In the genomic region with DNA sequence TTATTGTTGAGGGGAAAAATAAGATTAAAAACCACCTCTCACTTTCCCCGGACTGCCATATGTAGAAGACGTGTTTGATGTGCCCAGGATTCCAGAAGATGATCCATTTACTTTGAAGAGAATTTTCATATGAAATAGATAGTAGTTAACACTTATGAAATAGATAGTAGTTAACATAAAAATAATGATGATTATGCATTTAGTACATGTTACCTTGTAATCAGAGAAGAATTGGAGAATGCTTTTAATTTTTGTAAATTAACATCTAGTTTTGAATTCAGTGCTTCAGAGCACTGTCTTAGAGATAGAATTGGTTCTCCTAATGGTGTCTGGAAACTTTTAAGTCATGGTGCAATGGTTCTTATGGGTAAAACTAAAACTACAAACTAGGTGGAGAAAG, we compare ENCODE assay signal across 19 cellular contexts. TPM values are rescaled to one million over a fixed set of nuclear protein-coding genes. Genes with fewer than 3 reads are reported as not detected.
DNase-seq lines count a peak whose midpoint lies in the region; ATAC-seq, FAIRE-seq and TF ChIP-seq lines count a peak whose summit lies in the region.
"Had no signal": no experiment of that assay in that cellular context is flagged by ENCODE, and none has a peak within 500 bp of the region (broad histone marks: within the 10 kb centered on the region; RNA-seq: fewer than 3 reads in every experiment).

No MANE protein-coding gene starts in this region.

- H3K27me3 ChIP-seq in dorsolateral prefrontal cortex, result no peaks in the 10 kb centered on the region
- no peaks in the 10 kb centered on the region for H3K27me3 ChIP-seq in H9 (ENCODE audit: insufficient read depth, low read length)

- no peaks in the 10 kb centered on the region for H3K79me1 ChIP-seq in H9 (ENCODE audit: insufficient read depth, low read depth, low read length, poor library complexity, severe bottlenecking)

- H2AK5ac ChIP-seq in H9 (ENCODE audit: insufficient read length, low read length), result no peak overlapping the region

- H3K4me1 ChIP-seq in A549 (no peaks in the 10 kb centered on the region), H9 (ENCODE audit: insufficient read depth, low read length) (no peaks in the 10 kb centered on the region)
- H3K4me1 ChIP-seq: HAP-1 had no signal

- no peak for TF ChIP-seq EP300 in A549 (IDR thresholded peaks at IDR 0.05)

- H2AFZ ChIP-seq in H9 (ENCODE audit: low read length), result no peak overlapping the region

- no peaks in the 10 kb centered on the region for H3K79me2 ChIP-seq in H9 (ENCODE audit: insufficient read depth, low read length)

- H3K4me1 Mint-ChIP-seq in H9, result no peaks in the 10 kb centered on the region

- no peak overlapping the region for H2BK20ac ChIP-seq in H9 (ENCODE audit: low read depth, low read length, poor library complexity, severe bottlenecking)

- DNase-seq in A549 (ENCODE audit: low read depth in 1 of 2, low spot score in 1 of 2) (no peak), dorsolateral prefrontal cortex (no peak), H9 (no peak)
- DNase-seq: ACHN; CD4-positive, alpha-beta T cell; DMS153; DMS79; GDM1; KG1 had no signal

- no peak overlapping the region for H4K8ac ChIP-seq in H9 (replicated peaks; ENCODE audit: insufficient read length, low read depth, low read length)

- no peak for FAIRE-seq in A549 (lab: Jason Lieb, UNC)
- FAIRE-seq: GM12892, GM18507, H1 had no signal

- no peak overlapping the region for H3K23ac ChIP-seq in H9 (ENCODE audit: insufficient read length, low read depth, low read length)

- H4K91ac ChIP-seq in H9 (ENCODE audit: insufficient read length, low read depth, low read length), result no peak overlapping the region

- no peak overlapping the region for H2BK12ac ChIP-seq in H9 (ENCODE audit: insufficient read length, low read depth, low read length)

- H2BK5ac ChIP-seq in H9 (ENCODE audit: insufficient read length, low read length), result no peak overlapping the region

- H3K36me3 Mint-ChIP-seq in H9 (ENCODE audit: insufficient read depth in 1 of 3, low read depth in 3 of 3), result peaks cover 27 to 69% (median 55%) of the 10 kb centered on the region in 3 experiments; a peak in 6 of 7 replicates

- no peak for TF ChIP-seq POLR2A in A549 (IDR thresholded peaks at IDR 0.05; ENCODE audit: low read length)

- H3K9me3 ChIP-seq in A549 (no peaks in the 10 kb centered on the region), H9 (ENCODE audit: control insufficient read depth, low read depth, low read length) (no peaks in the 10 kb centered on the region)
- H3K9me3 ChIP-seq: HAP-1 had no signal

- H3K27me3 Mint-ChIP-seq in H9 (ENCODE audit: low read depth), result no peaks in the 10 kb centered on the region
- H3K27me3 Mint-ChIP-seq: CD4-positive, alpha-beta T cell; IgD-negative memory B cell had no signal

- H3K18ac ChIP-seq in H9 (ENCODE audit: insufficient read length, low read depth, low read length), result no peak overlapping the region

- H3K9me3 Mint-ChIP-seq in H9, result no peaks in the 10 kb centered on the region
- H3K9me3 Mint-ChIP-seq: CD4-positive, alpha-beta T cell; IgD-negative memory B cell had no signal

- no peak overlapping the region for H3K14ac ChIP-seq in H9 (ENCODE audit: insufficient read depth, low read length)

- H4K5ac ChIP-seq in H9 (ENCODE audit: insufficient read length, low read depth, low read length), result no peak overlapping the region

- no peak overlapping the region for H3K4me3 ChIP-seq in A549
- no peak overlapping the region for H3K4me3 ChIP-seq in dorsolateral prefrontal cortex
- H3K4me3 ChIP-seq: HAP-1 had no signal

- POLR2A ChIA-PET in A549 (lab: Yijun Ruan, JAX), result no interaction called here

- H3K4me2 ChIP-seq in A549, result no peak overlapping the region
- H3K4me2 ChIP-seq in H9 (ENCODE audit: insufficient read depth, insufficient read length, low read length), result no peak overlapping the region

- ATAC-seq in A549 (no peak), GM18909 (IDR thresholded peaks at IDR 0.05; ENCODE audit: poor library complexity, unreplicated experiment) (no peak)

- TF ChIP-seq CTCF in A549 (IDR thresholded peaks at IDR 0.05) (no peak), dorsolateral prefrontal cortex (IDR thresholded peaks at IDR 0.05 in 54 of 56, conservative IDR thresholded peaks at IDR 0.05 in 2 of 56; ENCODE audit: low read depth in 1 of 56, partially characterized antibody in 56 of 56) (no peak), H9 (conservative IDR thresholded peaks at IDR 0.05) (no peak)

- H3K4ac ChIP-seq in H9 (ENCODE audit: low read depth, low read length), result no peak overlapping the region

- H3K4me3 Mint-ChIP-seq in H9, result no peak overlapping the region
- H3K4me3 Mint-ChIP-seq: CD4-positive, alpha-beta T cell; IgD-negative memory B cell had no signal

- no peaks in the 10 kb centered on the region for H4K20me1 ChIP-seq in H9 (ENCODE audit: control insufficient read depth, insufficient read depth, insufficient read length)

- no peak overlapping the region for H3K56ac ChIP-seq in H9 (ENCODE audit: insufficient read length, low read depth, low read length)

- H3K27ac ChIP-seq in A549, result no peak overlapping the region
- peak overlapping the region; percentile 49 for H3K27ac ChIP-seq in angular gyrus (ENCODE audit: low read depth, low read length)
- peak overlapping the region in 54 of 59 donors; percentile 23 to 99 (median 84) for H3K27ac ChIP-seq in dorsolateral prefrontal cortex
- peak overlapping the region; percentile 89 for H3K27ac ChIP-seq in temporal lobe (ENCODE audit: low read depth, low read length)
- H3K27ac ChIP-seq in H9 (ENCODE audit: insufficient read length, low read depth, low read length), result no peak overlapping the region
- H3K27ac ChIP-seq: C4-2B, HL-60 had no signal

- TF ChIP-seq RAD21 in A549 (conservative IDR thresholded peaks at IDR 0.05 in 1 of 2, IDR thresholded peaks at IDR 0.05 in 1 of 2), result no peak

- H2BK15ac ChIP-seq in H9 (ENCODE audit: low read depth, low read length), result no peak overlapping the region

- H3T11ph ChIP-seq in H9 (ENCODE audit: low read length), result no peak overlapping the region

- intact Hi-C loops in dorsolateral prefrontal cortex (cut with DNase I), result loop anchor here in 1 of 2 donors (2.0 to 5.0 kb wide), 4 partner anchors 96 to 163 kb away; a partner anchor contains a TSS

- 94% methylated on average over 2 of the region's 2 CpGs for WGBS in A549 (ENCODE audit: missing lambda C conversion rate)
- WGBS in H9 (ENCODE audit: extremely low coverage, insufficient read length, low lambda C conversion rate), result no CpG with 5 or more reads among the region's 2 CpGs

- no peak overlapping the region for H3K9ac ChIP-seq in H9 (ENCODE audit: extremely low read depth, insufficient read length, low read length)

- no peak overlapping the region for H2BK120ac ChIP-seq in H9 (ENCODE audit: low read depth, low read length, poor library complexity, severe bottlenecking)

- no peaks in the 10 kb centered on the region for H3K23me2 ChIP-seq in H9 (ENCODE audit: insufficient read length, low read depth, low read length, poor library complexity, severe bottlenecking)

- H3K27ac Mint-ChIP-seq in H9, result no peak overlapping the region
- H3K27ac Mint-ChIP-seq: CD4-positive, alpha-beta T cell; IgD-negative memory B cell had no signal

- CTCF ChIA-PET in A549 (lab: Yijun Ruan, JAX), result interaction anchor here (0.6 to 20.3 kb wide), 27 partner anchors 9 to 402 kb away, joined by 3 to 412 read pairs (median 23); a partner anchor contains a TSS

TF ChIP-seq in A549, 52 proteins besides CTCF, POLR2A, EP300 and RAD21:
- no peak for TF ChIP-seq FOSL2 (IDR thresholded peaks at IDR 0.05)
- TF ChIP-seq FOSL2 (CRISPR knock-in tag; IDR thresholded peaks at IDR 0.05), result no peak
- peak; percentile 92 for TF ChIP-seq MAFK (IDR thresholded peaks at IDR 0.05; ENCODE audit: partially characterized antibody)

RNA-seq across cellular contexts. Expression of a gene that starts 46.1 kb away (rescaled TPM):
- polyA plus RNA-seq in A549 (2011; rRNA removed) (28.6 and 30.5 TPM in 2 replicates), A549 (2017; fragmentation: RNase III; extraction: RNeasy Plus Mini Kit Qiagen cat#74134 plus additional on column Dnase treatment) (17.5 to 20.1 TPM (median 18.2 TPM) in 3 replicates)
- 14.9 and 19.7 TPM in 2 replicates for polyA plus RNA-seq in A549 (2012; cell fraction: cytosol; rRNA removed)
- polyA plus RNA-seq in A549 (2012; cell fraction: nucleus; rRNA removed), result 40.7 and 45.9 TPM in 2 replicates
- 34.3 and 36.2 TPM in 2 replicates for polyA minus RNA-seq in A549 (2011; rRNA and poly(A)+ RNA removed)
- total RNA-seq in dorsolateral prefrontal cortex (100 to 1,000 TPM in 1 of 120 experiments, 10 to 100 TPM in 119; 33.6 to 101 (median 56.1) TPM), temporal lobe (15.2 TPM), H9 (2021) (3.9 TPM in 2 replicates)

Comparison
In these comparisons a context has a peak if more than half of its experiments do, and no peak if none do; other contexts are left out.
1. H3K27ac ChIP-seq: peak in angular gyrus (single experiment), dorsolateral prefrontal cortex (54 of 59) and temporal lobe (single experiment); none in A549 (0 of 2) and H9 (single experiment).